8 cellular contexts compared by ENCODE assay signal in the genomic region with DNA sequence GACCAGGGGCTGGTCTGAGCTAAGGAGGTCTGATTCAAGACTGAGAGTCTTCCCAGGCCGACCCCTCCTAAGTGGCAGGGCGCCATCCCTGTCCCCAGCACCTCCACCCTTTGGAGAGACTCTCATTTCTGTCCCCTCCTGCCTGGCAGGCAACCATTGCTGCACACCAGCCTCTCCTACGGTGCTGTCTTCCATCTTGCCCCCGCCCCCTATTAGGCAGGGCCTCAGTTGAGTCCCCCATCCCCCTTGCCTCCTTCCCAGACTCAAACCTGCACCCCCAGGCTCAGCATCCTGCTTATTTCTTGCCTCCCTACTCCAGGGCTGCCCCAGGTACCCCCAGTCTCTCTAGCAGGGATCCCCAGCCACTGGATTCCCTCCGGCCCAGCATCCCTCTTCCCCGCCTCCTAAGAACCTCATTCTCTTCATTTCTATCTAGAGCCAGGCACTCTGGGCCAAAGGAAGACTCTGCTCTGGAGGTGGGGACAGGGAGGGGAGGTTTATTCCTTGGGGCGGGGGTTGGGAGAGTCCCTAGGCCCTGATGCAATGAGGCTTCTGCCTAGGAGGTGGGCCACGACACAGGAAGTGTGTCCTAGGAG. TPM values are rescaled to one million over a fixed set of nuclear protein-coding genes. Genes with fewer than 3 reads are reported as not detected.
A peak's percentile ranks its signal among the peaks of the same experiment; 100 is the strongest.
DNase-seq lines count a peak whose midpoint lies in the region; ATAC-seq lines count a peak whose summit lies in the region.

No MANE protein-coding gene starts in this region.

- ATAC-seq in stimulated activated memory B cell treated with anti-CD40 and anti-IgM and Interleukin-4, amounts not matched to agents 10 μg/mL and 1 μg/mL and 100 μg/mL, for 72 hours = no peak
- ATAC-seq in GM21423 (IDR thresholded peaks at IDR 0.05; ENCODE audit: unreplicated experiment) = no peak

- no peaks in the 10 kb centered on the region for H3K27me3 ChIP-seq in iPS DF 6.9 (ENCODE audit: control insufficient read depth, insufficient read depth, low read length)

- peak overlapping the region; percentile 9 for H3K27ac ChIP-seq in iPS DF 6.9 (ENCODE audit: low read length)

- peak overlapping the region; percentile 32 for H3K4me3 Mint-ChIP-seq in stimulated activated memory B cell treated with anti-CD40 and anti-IgM and Interleukin-4, amounts not matched to agents 10 μg/mL and 1 μg/mL and 100 μg/mL, for 72 hours

- no CpG with 5 or more reads among the region's 8 CpGs for WGBS in iPS DF 6.9 (ENCODE audit: insufficient coverage, insufficient read length)

- no peak overlapping the region for H3K27ac Mint-ChIP-seq in stimulated activated memory B cell treated with anti-CD40 and anti-IgM and Interleukin-4, amounts not matched to agents 10 μg/mL and 1 μg/mL and 100 μg/mL, for 72 hours

- in situ Hi-C loops in ACHN (cut with HindIII; ENCODE audit: low pct_ligation_motif_present, low pct_unique_long_range_greater_than_20kb, low sequenced_read_pairs) = no loop called here

- H3K9me3 ChIP-seq in iPS DF 6.9 (ENCODE audit: control insufficient read depth, insufficient read depth, low read length) = no peaks in the 10 kb centered on the region

- no peaks in the 10 kb centered on the region for H3K36me3 Mint-ChIP-seq in stimulated activated memory B cell treated with anti-CD40 and anti-IgM and Interleukin-4, amounts not matched to agents 10 μg/mL and 1 μg/mL and 100 μg/mL, for 72 hours

- peak overlapping the region; percentile 16; the same call in 1 of the 2 replicates for H3K4me3 ChIP-seq in iPS DF 6.9 (ENCODE audit: low read length)

- peaks cover 7% of the 10 kb centered on the region for H3K36me3 ChIP-seq in iPS DF 6.9 (ENCODE audit: control insufficient read depth, insufficient read depth, low read length)

- peaks cover 11% of the 10 kb centered on the region for H3K4me1 ChIP-seq in iPS DF 6.9 (ENCODE audit: control insufficient read depth, insufficient read depth, low read length)

- DNase-seq in DMS 273 (lab: John Stamatoyannopoulos, UW; ENCODE audit: unreplicated experiment) = peak; percentile 88
- DNase-seq in DMS 273 treated with DMSO at 0.1 percent for 48 hours (lab: John Stamatoyannopoulos, UW) = no peak
- peak; percentile 54 for DNase-seq in SHP77 treated with DMSO at 0.1 percent for 48 hours (lab: John Stamatoyannopoulos, UW)
- no peak for DNase-seq in iPS DF 6.9 (ENCODE audit: low read depth, low spot score)
- no peak for DNase-seq in dermis blood vessel endothelial cell
- no peak for DNase-seq in ACHN

- no peaks in the 10 kb centered on the region for H3K9me3 Mint-ChIP-seq in stimulated activated memory B cell treated with anti-CD40 and anti-IgM and Interleukin-4, amounts not matched to agents 10 μg/mL and 1 μg/mL and 100 μg/mL, for 72 hours

- H3K27me3 Mint-ChIP-seq in stimulated activated memory B cell treated with anti-CD40 and anti-IgM and Interleukin-4, amounts not matched to agents 10 μg/mL and 1 μg/mL and 100 μg/mL, for 72 hours = peaks cover 17% of the 10 kb centered on the region

- H3K4me1 Mint-ChIP-seq in stimulated activated memory B cell treated with anti-CD40 and anti-IgM and Interleukin-4, amounts not matched to agents 10 μg/mL and 1 μg/mL and 100 μg/mL, for 72 hours = peaks cover 25% of the 10 kb centered on the region

RNA-seq across cellular contexts. Expression of a gene that starts 1.7 kb away (rescaled TPM):
- 0.09 and 0.17 TPM in 2 replicates for total RNA-seq in dermis blood vessel endothelial cell

RNA-seq across cellular contexts. Expression of a gene that starts 20.1 kb away (rescaled TPM):
- 10.0 and 14.7 TPM in 2 replicates for total RNA-seq in dermis blood vessel endothelial cell

RNA-seq across cellular contexts. Expression of a gene that starts 55.7 kb away (rescaled TPM):
- total RNA-seq in dermis blood vessel endothelial cell = 287 and 330 TPM in 2 replicates

Comparison
In these comparisons a context has a peak if more than half of its experiments do, and no peak if none do; other contexts are left out.
1. DNase-seq: peak in DMS 273 (single experiment) and SHP77 treated with DMSO at 0.1 percent for 48 hours (single experiment); none in DMS 273 treated with DMSO at 0.1 percent for 48 hours (single experiment), iPS DF 6.9 (single experiment), dermis blood vessel endothelial cell (single experiment) and ACHN (single experiment).